Comparison of ENCODE assay signal across 18 cellular contexts in the genomic region with DNA sequence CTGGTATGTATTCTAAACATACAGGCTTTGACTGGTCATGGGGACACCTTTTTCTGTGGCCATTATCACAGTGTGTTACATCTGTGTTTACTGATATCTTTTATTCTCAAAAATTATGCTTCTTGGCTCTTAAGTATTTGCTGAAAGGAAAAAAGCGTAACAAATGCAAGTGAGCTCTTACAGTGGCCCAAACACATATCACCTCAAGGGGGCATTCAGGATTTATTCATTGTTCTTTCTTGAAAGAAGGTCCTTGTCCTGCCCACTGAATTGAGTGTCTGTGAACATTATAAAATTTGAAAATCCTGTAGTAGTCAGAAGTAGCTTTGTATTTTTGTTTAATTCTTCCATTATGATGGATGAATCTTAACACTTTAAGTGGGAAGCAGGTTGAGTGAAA. TPM values are rescaled to one million over a fixed set of nuclear protein-coding genes. Genes with fewer than 3 reads are reported as not detected.
DNase-seq lines count a peak whose midpoint lies in the region; ATAC-seq, FAIRE-seq and TF ChIP-seq lines count a peak whose summit lies in the region.
"Had no signal": no experiment of that assay in that cellular context is flagged by ENCODE, and none has a peak within 500 bp of the region (broad histone marks: within the 10 kb centered on the region; RNA-seq: fewer than 3 reads in every experiment).

No MANE protein-coding gene starts in this region.

- peak; percentile 47; the same call in 1 of the 3 replicates for ATAC-seq in HepG2
- no peak for ATAC-seq in right lobe of liver
- ATAC-seq: foreskin keratinocyte, pancreas had no signal

- H3K79me2 ChIP-seq in HepG2 (ENCODE audit: insufficient read depth, low read length) (no peaks in the 10 kb centered on the region), OCI-LY3 (ENCODE audit: low read length) (no peaks in the 10 kb centered on the region)

- no peaks in the 10 kb centered on the region for H3K27me3 ChIP-seq in HepG2 (ENCODE audit: control insufficient read depth in 1 of 2, insufficient read depth in 2 of 2, low read length in 2 of 2)
- H3K27me3 ChIP-seq in right lobe of liver, result no peaks in the 10 kb centered on the region
- H3K27me3 ChIP-seq in OCI-LY3 (ENCODE audit: low read depth, low read length), result no peaks in the 10 kb centered on the region
- H3K27me3 ChIP-seq in MG63, result no peaks in the 10 kb centered on the region
- H3K27me3 ChIP-seq: foreskin keratinocyte, pancreas had no signal

- H4K20me1 ChIP-seq in HepG2 (ENCODE audit: insufficient read depth, low read length) (no peaks in the 10 kb centered on the region), OCI-LY3 (ENCODE audit: insufficient read depth, low read length) (no peaks in the 10 kb centered on the region)

- no TSS peak for BruUV-seq in HepG2 (replicated peaks; lab: Mats Ljungman, UMichigan)

- H3K4me2 ChIP-seq in HepG2 (ENCODE audit: low read depth, low read length), result no peak overlapping the region
- H3K4me2 ChIP-seq in OCI-LY3 (ENCODE audit: low read length), result no peak overlapping the region

- no peak for TF ChIP-seq EP300 in HepG2 (IDR thresholded peaks at IDR 0.05; ENCODE audit: low read depth in 2 of 2, low read length in 2 of 2)
- TF ChIP-seq EP300 in HepG2 (CRISPR knock-in tag; IDR thresholded peaks at IDR 0.05; ENCODE audit: borderline replicate concordance), result no peak

- no peaks in the 10 kb centered on the region for H3K9me3 ChIP-seq in HepG2 (ENCODE audit: low read length)
- no peaks in the 10 kb centered on the region for H3K9me3 ChIP-seq in right lobe of liver
- no peaks in the 10 kb centered on the region for H3K9me3 ChIP-seq in OCI-LY3 (ENCODE audit: insufficient read depth, low read length)
- H3K9me3 ChIP-seq in MG63, result no peaks in the 10 kb centered on the region
- H3K9me3 ChIP-seq: pancreas had no signal

- no peak for TF ChIP-seq POLR2A in HepG2 (IDR thresholded peaks at IDR 0.05; ENCODE audit: insufficient read depth in 1 of 2, low read depth in 2 of 2, low read length in 2 of 2)
- no peak for TF ChIP-seq POLR2A in right lobe of liver (IDR thresholded peaks at IDR 0.05)

- no peak for FAIRE-seq in HepG2 (lab: Jason Lieb, UNC)
- FAIRE-seq: GM12891, pancreas had no signal

- CTCF ChIA-PET in HepG2 (lab: Yijun Ruan, JAX; ENCODE audit: low intra/inter-chr PET ratio, low total read pairs), result no interaction called here

- H3K36me3 ChIP-seq in HepG2 (replicated peaks in 1 of 2; ENCODE audit: control insufficient read depth in 1 of 2, insufficient read depth in 2 of 2, low read length in 2 of 2) (no peaks in the 10 kb centered on the region), right lobe of liver (no peaks in the 10 kb centered on the region), OCI-LY3 (replicated peaks; ENCODE audit: low read depth, low read length) (no peaks in the 10 kb centered on the region), MG63 (no peaks in the 10 kb centered on the region)
- H3K36me3 ChIP-seq: pancreas had no signal

- TF ChIP-seq CTCF in HepG2 (CRISPR knock-in tag; IDR thresholded peaks at IDR 0.05) (peak; percentile 36), right lobe of liver (IDR thresholded peaks at IDR 0.05) (no peak), OCI-LY3 (IDR thresholded peaks at IDR 0.05; ENCODE audit: low read depth, low read length) (peak; percentile 26), fibroblast of mammary gland (conservative IDR thresholded peaks at IDR 0.05; ENCODE audit: control insufficient read depth, insufficient read depth, low read depth, low read length) (peak; percentile 7)

- POLR2A ChIA-PET in HepG2 (lab: Yijun Ruan, JAX), result no interaction called here

- H2AFZ ChIP-seq in HepG2 (ENCODE audit: low read length) (no peak overlapping the region), OCI-LY3 (ENCODE audit: low read depth, low read length) (no peak overlapping the region)

- H3K27ac ChIP-seq in HepG2 (ENCODE audit: extremely low read length, insufficient read depth, low read length) (no peak overlapping the region), right lobe of liver (no peak overlapping the region), OCI-LY3 (ENCODE audit: low read length) (no peak overlapping the region)
- H3K27ac ChIP-seq: foreskin keratinocyte, pancreas had no signal

- intact Hi-C loops in HepG2 (cut with micrococcal nuclease; ENCODE audit: unreplicated experiment), result loop anchor here (5.0 kb wide), 1 partner anchor 775 kb away; no protein-coding TSS in a partner anchor
- intact Hi-C loops in right lobe of liver (cut with DNase I), result no loop called here

- 31% methylated on average over 1 of the region's 1 CpG for WGBS in HepG2 (ENCODE audit: low lambda C conversion rate)
- 33% methylated on average over 1 of the region's 1 CpG for WGBS in right lobe of liver (ENCODE audit: insufficient coverage, low coverage, low lambda C conversion rate, missing lambda C conversion rate)

- H3K4me1 ChIP-seq in HepG2 (ENCODE audit: insufficient read depth, low read length), result no peaks in the 10 kb centered on the region
- H3K4me1 ChIP-seq in right lobe of liver, result no peaks in the 10 kb centered on the region
- H3K4me1 ChIP-seq in OCI-LY3 (ENCODE audit: low read length), result no peaks in the 10 kb centered on the region
- H3K4me1 ChIP-seq: foreskin keratinocyte, pancreas had no signal

- H3K4me3 ChIP-seq in HepG2 (replicated peaks in 1 of 3; ENCODE audit: insufficient read depth in 1 of 3, low read depth in 2 of 3, low read length in 3 of 3) (no peak overlapping the region), right lobe of liver (no peak overlapping the region), OCI-LY3 (ENCODE audit: low read length) (no peak overlapping the region), fibroblast of mammary gland (ENCODE audit: control insufficient read depth, low read depth, low read length) (no peak overlapping the region), MG63 (no peak overlapping the region)
- H3K4me3 ChIP-seq: pancreas had no signal

- no peak for TF ChIP-seq RAD21 in HepG2 (CRISPR knock-in tag; IDR thresholded peaks at IDR 0.05)

- H3K9ac ChIP-seq in HepG2 (ENCODE audit: insufficient read depth, low read depth, low read length) (no peak overlapping the region), OCI-LY3 (ENCODE audit: low read length) (no peak overlapping the region)

- in situ Hi-C loops in HepG2 (cut with HindIII; ENCODE audit: extremely low pct_ligation_motif_present, low pct_unique_long_range_greater_than_20kb), result no loop called here

- DNase-seq in HepG2 (ENCODE audit: low spot score) (peak; percentile 14), right lobe of liver (no peak), fibroblast of mammary gland (ENCODE audit: low read depth) (peak; percentile 16), NCI-H446 (lab: John Stamatoyannopoulos, UW) (no peak), MG63 (no peak), ureter (ENCODE audit: low spot score) (no peak)
- DNase-seq in activated effector memory CD4-positive, alpha-beta T cell treated with anti-CD3 and anti-CD28 coated beads, Interleukin-2, amount 50 U/mL, for 16 hours, result no peak
- DNase-seq: activated CD4-positive, alpha-beta T cell treated with anti-CD3 and anti-CD28 coated beads, Interleukin-2, amount 10 ng/mL, durations not matched to agents 7 days and 5 days; AML-193; foreskin keratinocyte; IMR-90; NCI-H2029 treated with DMSO at 0.1 percent for 48 hours; pancreas; trophoblast cell had no signal

TF ChIP-seq in HepG2, 621 proteins besides CTCF, POLR2A, EP300 and RAD21:
- peak; percentile 50 for TF ChIP-seq STAG1 (CRISPR knock-in tag; IDR thresholded peaks at IDR 0.05)
- no peak for TF ChIP-seq ZNF225 (CRISPR knock-in tag; IDR thresholded peaks at IDR 0.05)

RNA-seq across cellular contexts. Expression of a gene that starts 50.0 kb away (rescaled TPM):
- total RNA-seq in HepG2 (2016; rRNA removed; fragmentation: Illumina TruSeq; extraction: Trizol) (0.02 and 0.07 TPM in 2 replicates), right lobe of liver (under 1 TPM in 2 of 6 experiments, not detected in 4; 0.04 to 0.06 TPM), ureter (0.36 TPM)
- total RNA-seq in HepG2 (2016; cell fraction: cytosol; rRNA removed; fragmentation: Illumina TruSeq; extraction: Trizol; ENCODE audit: low read depth), result not detected in 2 replicates
- not detected in 2 replicates for total RNA-seq in HepG2 (2016; cell fraction: insoluble cytoplasmic fraction; rRNA removed; fragmentation: Illumina TruSeq; extraction: Trizol)
- total RNA-seq in HepG2 (2016; cell fraction: membrane; rRNA removed; fragmentation: Illumina TruSeq; extraction: Trizol), result not detected in 2 replicates
- not detected in 2 replicates for total RNA-seq in HepG2 (2016; cell fraction: nucleus; rRNA removed; fragmentation: Illumina TruSeq; extraction: Trizol)
- polyA plus RNA-seq in HepG2 (2011; rRNA removed), result 0.03 TPM in 1 of 2 replicates, not detected in the other
- 0.01 TPM in 1 of 2 replicates, not detected in the other for polyA plus RNA-seq in HepG2 (2011; cell fraction: cytosol; rRNA removed)
- polyA plus RNA-seq in HepG2 (2011; cell fraction: nucleus; rRNA removed), result not detected in 2 replicates
- not detected in 2 replicates for polyA plus RNA-seq in HepG2 (2012)
- polyA plus RNA-seq in HepG2 (2016; cell fraction: cytosol; fragmentation: Illumina TruSeq; extraction: Trizol; ENCODE audit: low read depth), result not detected in 2 replicates
- not detected in 2 replicates for polyA plus RNA-seq in HepG2 (2016; cell fraction: insoluble cytoplasmic fraction; fragmentation: Illumina TruSeq; extraction: Trizol; ENCODE audit: low read depth)
- polyA plus RNA-seq in HepG2 (2016; cell fraction: membrane; fragmentation: Illumina TruSeq; extraction: Trizol; ENCODE audit: low read depth), result not detected in 2 replicates
- 0.18 TPM in 1 of 2 replicates, not detected in the other for polyA plus RNA-seq in HepG2 (2016; cell fraction: nucleus; fragmentation: Illumina TruSeq; extraction: Trizol; ENCODE audit: insufficient read depth, low read depth)
- not detected in 2 replicates for polyA minus RNA-seq in HepG2 (2011; rRNA and poly(A)+ RNA removed; ENCODE audit: low replicate concordance)
- polyA minus RNA-seq in HepG2 (2011; cell fraction: cytosol; rRNA and poly(A)+ RNA removed), result not detected in 2 replicates
- polyA minus RNA-seq in HepG2 (2011; cell fraction: nucleus; rRNA and poly(A)+ RNA removed), result 0.12 TPM in 1 of 2 replicates, not detected in the other
- total RNA-seq in MG63 (2014; rRNA removed; shearing (Covaris generic); ENCODE audit: low replicate concordance), result 2.7 and 4.5 TPM in 2 replicates
- total RNA-seq: activated CD4-positive, alpha-beta T cell treated with anti-CD3 and anti-CD28 coated beads, Interleukin-2, amount 10 ng/mL, durations not matched to agents 7 days and 5 days; activated T-helper 1 cell treated with anti-CD3 and anti-CD28 coated beads, Interleukin-12 subunit alpha, Interleukin-12 subunit beta, Interleukin-2, Interleukin-4 antibody, amounts not matched to agents 30 ng/mL and 10 ng/mL and 1 ng/mL, durations not matched to agents 14 hours and 24 hours and 36 hours; foreskin keratinocyte; T-helper 2 cell treated with Interferon-gamma antibody and Interleukin-4, amounts not matched to agents 100 ng/mL and 5 ng/mL, for 36 hours had no signal
- polyA plus RNA-seq: foreskin keratinocyte had no signal

Comparison
In these comparisons a context has a peak if more than half of its experiments do, and no peak if none do; other contexts are left out.
1. DNase-seq: peak in HepG2 (single experiment) and fibroblast of mammary gland (single experiment); none in right lobe of liver (0 of 3), activated effector memory CD4-positive, alpha-beta T cell treated with anti-CD3 and anti-CD28 coated beads, Interleukin-2, amount 50 U/mL, for 16 hours (single experiment), NCI-H446 (0 of 2), MG63 (single experiment) and ureter (single experiment).
2. CTCF ChIP-seq: peak in HepG2 (single experiment), OCI-LY3 (single experiment) and fibroblast of mammary gland (single experiment); none in right lobe of liver (0 of 4).